In genomic region chr3:32922078-32922477, GRCh38 we compare ENCODE assay signal across 16 cellular contexts. TPM values are rescaled to one million over a fixed set of nuclear protein-coding genes. Genes with fewer than 3 reads are reported as not detected.
DNase-seq lines count a peak whose midpoint lies in the region; ATAC-seq lines count a peak whose summit lies in the region.
"Had no signal": no experiment of that assay in that cellular context is flagged by ENCODE, and none has a peak within 500 bp of the region (broad histone marks: within the 10 kb centered on the region; RNA-seq: fewer than 3 reads in every experiment).

No MANE protein-coding gene starts in this region.

- H3K18ac ChIP-seq in trophoblast cell (ENCODE audit: low read length), result no peak overlapping the region

- peak; percentile 47 for DNase-seq in cardiac septum (ENCODE audit: low spot score)
- no peak for DNase-seq in Right ventricle myocardium superior
- peak; percentile 10 for DNase-seq in Karpas-422
- DNase-seq in trophoblast cell, result no peak
- DNase-seq in aorta, result no peak
- no peak for DNase-seq in activated naive CD4-positive, alpha-beta T cell treated with anti-CD3 and anti-CD28 coated beads, Interleukin-2, amount 50 U/mL, for 16 hours
- DNase-seq: 8988T; Calu3; CD8-positive, alpha-beta T cell; DMS79 treated with DMSO at 0.1 percent for 48 hours; GF-D8; GOT3; H7 had no signal

- H2AK5ac ChIP-seq in trophoblast cell (ENCODE audit: low read length), result no peak overlapping the region

- no peak overlapping the region for H3K27ac ChIP-seq in Karpas-422 (ENCODE audit: low read length)
- H3K27ac ChIP-seq in trophoblast cell (ENCODE audit: low read depth, low read length), result no peak overlapping the region
- H3K27ac ChIP-seq in aorta (ENCODE audit: low read depth in 1 of 2, low read length in 2 of 2), result no peak overlapping the region
- H3K27ac ChIP-seq: BLaER1 treated with 17β-estradiol and CSF1 and Interleukin-3, amounts not matched to agents 10 nM and 100 nM had no signal

- H2AFZ ChIP-seq in Karpas-422 (ENCODE audit: low read length), result no peak overlapping the region
- H2AFZ ChIP-seq in trophoblast cell (ENCODE audit: insufficient read depth, low read length, poor library complexity), result no peak overlapping the region

- H3K4me1 ChIP-seq in Karpas-422 (ENCODE audit: low read length) (no peaks in the 10 kb centered on the region), trophoblast cell (ENCODE audit: control insufficient read depth in 1 of 2, insufficient read depth in 2 of 2, low read length in 2 of 2) (no peaks in the 10 kb centered on the region), aorta (ENCODE audit: control insufficient read depth in 1 of 2, insufficient read depth in 2 of 2, low read length in 2 of 2) (no peaks in the 10 kb centered on the region)
- H3K4me1 ChIP-seq: BLaER1 treated with 17β-estradiol and CSF1 and Interleukin-3, amounts not matched to agents 10 nM and 100 nM had no signal

- H3K27me3 ChIP-seq in Karpas-422 (ENCODE audit: low read length), result no peaks in the 10 kb centered on the region
- no peaks in the 10 kb centered on the region for H3K27me3 ChIP-seq in trophoblast cell (ENCODE audit: insufficient read depth, low read length)
- H3K27me3 ChIP-seq in aorta (ENCODE audit: control insufficient read depth in 1 of 2, insufficient read depth in 2 of 2, low read length in 1 of 2), result no peaks in the 10 kb centered on the region
- H3K27me3 ChIP-seq: BLaER1 treated with 17β-estradiol and CSF1 and Interleukin-3, amounts not matched to agents 10 nM and 100 nM had no signal

- no peaks in the 10 kb centered on the region for H4K20me1 ChIP-seq in Karpas-422 (ENCODE audit: insufficient read depth, low read depth, low read length)
- H4K20me1 ChIP-seq: BLaER1 treated with 17β-estradiol and CSF1 and Interleukin-3, amounts not matched to agents 10 nM and 100 nM had no signal

- H3K36me3 ChIP-seq in Karpas-422 (ENCODE audit: insufficient read depth, low read length), result no peaks in the 10 kb centered on the region
- H3K36me3 ChIP-seq in trophoblast cell (ENCODE audit: control insufficient read depth in 1 of 2, insufficient read depth in 2 of 2, low read length in 2 of 2), result no peaks in the 10 kb centered on the region
- H3K36me3 ChIP-seq in aorta (ENCODE audit: control insufficient read depth in 1 of 2, insufficient read depth in 2 of 2, low read length in 1 of 2), result no peaks in the 10 kb centered on the region

- no peak overlapping the region for H2BK12ac ChIP-seq in trophoblast cell (ENCODE audit: low read length)

- no peak for ATAC-seq in Right ventricle myocardium superior (ENCODE audit: poor library complexity)
- no peak for ATAC-seq in aorta (ENCODE audit: low FRiP score)
- no peak for ATAC-seq in GM21447 (IDR thresholded peaks at IDR 0.05; ENCODE audit: unreplicated experiment)
- ATAC-seq: CD8-positive, alpha-beta T cell; GM12878 had no signal

- H3K9ac ChIP-seq in Karpas-422 (ENCODE audit: low read length) (no peak overlapping the region), trophoblast cell (ENCODE audit: low read length) (peak overlapping the region; percentile 45)
- H3K9ac ChIP-seq: BLaER1 treated with 17β-estradiol and CSF1 and Interleukin-3, amounts not matched to agents 10 nM and 100 nM had no signal

- no peak overlapping the region for H2BK5ac ChIP-seq in trophoblast cell (ENCODE audit: low read depth, low read length, poor library complexity)

- no peaks in the 10 kb centered on the region for H3K79me1 ChIP-seq in trophoblast cell (ENCODE audit: low read length)

- no CpG with 5 or more reads among the region's 7 CpGs for WGBS in trophoblast cell (ENCODE audit: extremely low coverage, insufficient coverage, insufficient read length)
- 89% methylated on average over 7 of the region's 7 CpGs for WGBS in aorta, 2 donors

- intact Hi-C loops in cardiac septum (cut with DNase I), result no loop called here
- intact Hi-C loops in Right ventricle myocardium superior (cut with DNase I), result no loop called here
- intact Hi-C loops in aorta (cut with DNase I), result no loop called here

- H3K9me3 ChIP-seq in Karpas-422 (ENCODE audit: low read length), result no peaks in the 10 kb centered on the region
- H3K9me3 ChIP-seq in trophoblast cell (ENCODE audit: insufficient read depth, low read depth, low read length), result no peaks in the 10 kb centered on the region
- H3K9me3 ChIP-seq in aorta (ENCODE audit: control insufficient read depth, low read length), result peaks cover under 1% of the 10 kb centered on the region

- no peak overlapping the region for H4K12ac ChIP-seq in trophoblast cell (ENCODE audit: low read depth, low read length)

- H3K4ac ChIP-seq in trophoblast cell (ENCODE audit: low read depth, low read length), result no peak overlapping the region

- H3K9me2 ChIP-seq in Karpas-422 (replicated peaks; ENCODE audit: insufficient read depth, low read length), result no peaks in the 10 kb centered on the region

- no peak overlapping the region for H4K8ac ChIP-seq in trophoblast cell (ENCODE audit: low read depth, low read length)

- H3K4me2 ChIP-seq in Karpas-422 (ENCODE audit: low read depth, low read length, poor library complexity, severe bottlenecking) (no peak overlapping the region), trophoblast cell (ENCODE audit: low read length) (no peak overlapping the region)
- H3K4me2 ChIP-seq: BLaER1 treated with 17β-estradiol and CSF1 and Interleukin-3, amounts not matched to agents 10 nM and 100 nM had no signal

- H3K23ac ChIP-seq in trophoblast cell (ENCODE audit: low read length), result no peak overlapping the region

- H3K4me3 ChIP-seq in Karpas-422 (ENCODE audit: low read length) (no peak overlapping the region), trophoblast cell (ENCODE audit: low read depth, low read length) (no peak overlapping the region), aorta (ENCODE audit: low read length in 2 of 2) (no peak overlapping the region)
- H3K4me3 ChIP-seq: BLaER1 treated with 17β-estradiol and CSF1 and Interleukin-3, amounts not matched to agents 10 nM and 100 nM; GM12878 had no signal

- H3K14ac ChIP-seq in trophoblast cell (ENCODE audit: low read length), result no peak overlapping the region

- H3K79me2 ChIP-seq in Karpas-422 (ENCODE audit: low read length) (no peaks in the 10 kb centered on the region), trophoblast cell (ENCODE audit: control insufficient read depth, insufficient read depth, low read length, poor library complexity) (no peaks in the 10 kb centered on the region)

- H2BK120ac ChIP-seq in trophoblast cell (ENCODE audit: insufficient read depth, low read length, poor library complexity), result no peak overlapping the region

- no peak overlapping the region for H4K91ac ChIP-seq in trophoblast cell (ENCODE audit: low read depth, low read length)

RNA-seq across cellular contexts. Expression of gene CCR4, which starts 29.4 kb away (rescaled TPM):
- not detected for total RNA-seq in cardiac septum
- 0.08 TPM for total RNA-seq in Right ventricle myocardium superior
- total RNA-seq in Karpas-422 (2014; rRNA removed; shearing (Covaris generic); ENCODE audit: low replicate concordance), result not detected in 2 replicates
- polyA plus RNA-seq in trophoblast cell (2013), result 0.01 and 0.06 TPM in 2 replicates
- under 1 TPM; 0.42 to 0.54 TPM for total RNA-seq in aorta
- polyA plus RNA-seq in aorta, result not detected
- total RNA-seq: Calu3, H7 had no signal

Comparison
In these comparisons a context has a peak if more than half of its experiments do, and no peak if none do; other contexts are left out.
1. DNase-seq: peak in cardiac septum (single experiment) and Karpas-422 (single experiment); none in Right ventricle myocardium superior (single experiment), trophoblast cell (0 of 2), aorta (0 of 2) and activated naive CD4-positive, alpha-beta T cell treated with anti-CD3 and anti-CD28 coated beads, Interleukin-2, amount 50 U/mL, for 16 hours (single experiment).